Comparison of ENCODE assay signal across 18 cellular contexts in the genomic region with DNA sequence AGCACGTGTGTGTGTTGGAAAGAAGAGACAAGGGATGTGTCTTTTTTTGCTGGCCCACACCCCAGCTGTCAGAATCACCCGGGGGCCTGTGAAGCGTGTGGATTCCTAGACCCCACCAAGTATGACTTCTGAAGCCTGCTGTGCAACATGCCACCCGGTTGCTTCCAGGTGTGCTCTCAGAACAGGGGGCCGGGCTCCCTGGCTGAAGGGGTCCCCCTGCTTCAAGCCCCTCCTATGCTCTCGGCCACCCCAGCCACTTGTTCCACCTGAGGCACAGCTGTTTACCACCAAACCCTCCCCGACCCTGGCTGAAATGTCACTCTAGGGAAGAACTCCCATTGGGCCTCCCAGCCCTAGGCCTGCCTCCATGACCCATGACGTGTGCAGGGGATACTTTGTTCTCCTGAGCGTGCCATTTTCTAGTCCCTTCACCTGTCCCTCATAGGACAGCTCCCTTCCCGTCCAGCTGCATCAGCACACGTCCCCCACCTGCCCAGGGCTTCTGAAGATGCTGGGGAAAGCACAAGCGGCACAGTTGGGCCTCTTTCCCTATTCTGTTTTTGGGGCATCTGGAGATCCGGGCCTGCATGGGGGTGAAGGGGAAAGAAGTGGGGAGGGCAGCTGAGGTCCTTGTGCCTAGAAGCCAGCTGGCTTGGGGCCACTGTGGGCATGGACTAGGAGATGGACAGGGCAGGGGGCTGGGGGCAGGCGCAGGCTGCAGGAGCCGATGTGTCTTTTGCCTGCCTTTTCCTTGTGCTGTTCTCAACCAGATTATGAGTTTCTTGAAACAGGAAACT. TPM values are rescaled to one million over a fixed set of nuclear protein-coding genes. Genes with fewer than 3 reads are reported as not detected.
"Had no signal": no experiment of that assay in that cellular context is flagged by ENCODE, and none has a peak within 500 bp of the region (broad histone marks: within the 10 kb centered on the region; RNA-seq: fewer than 3 reads in every experiment).

No MANE protein-coding gene starts in this region.

- H3K4me3 Mint-ChIP-seq: activated CD4-positive, alpha-beta T cell treated with anti-CD3 and anti-CD28 coated beads, Interleukin-2, amount 10 ng/mL, durations not matched to agents 24 days and 14 days; activated naive CD4-positive, alpha-beta T cell treated with anti-CD3 and anti-CD28 coated beads, Interleukin-2, amount 10 ng/mL, durations not matched to agents 7 days and 5 days; dendritic cell treated with granulocyte-macrophage colony-stimulating factor and Interleukin-4, amounts not matched to agents 40 ng/mL and 50 ng/mL, for 4 days; naive thymus-derived CD8-positive, alpha-beta T cell; stimulated activated effector memory CD8-positive, alpha-beta T cell treated with anti-CD3 and anti-CD28 coated beads, Interleukin-12 subunit alpha, Interleukin-12 subunit beta, amount 100 ng/mL, for 72 hours; T-helper 1 cell treated with Interleukin-12 subunit alpha and Interleukin-12 subunit beta and Interleukin-4 antibody, amounts not matched to agents 30 μg/mL and 1 μg/mL, for 36 hours had no signal

- H3K36me3 ChIP-seq: ascending aorta, breast epithelium, pancreas, right lobe of liver had no signal

- H3K27ac ChIP-seq: ascending aorta, breast epithelium, esophagus squamous epithelium, pancreas, right lobe of liver had no signal

- H3K9me3 ChIP-seq: ascending aorta, breast epithelium, esophagus squamous epithelium, pancreas, right lobe of liver had no signal

- H3K27me3 Mint-ChIP-seq: activated CD4-positive, alpha-beta T cell treated with anti-CD3 and anti-CD28 coated beads, Interleukin-2, amount 10 ng/mL, durations not matched to agents 24 days and 14 days; activated naive CD4-positive, alpha-beta T cell treated with anti-CD3 and anti-CD28 coated beads, Interleukin-2, amount 10 ng/mL, durations not matched to agents 7 days and 5 days; dendritic cell treated with granulocyte-macrophage colony-stimulating factor and Interleukin-4, amounts not matched to agents 40 ng/mL and 50 ng/mL, for 4 days; naive thymus-derived CD8-positive, alpha-beta T cell had no signal

- H3K4me3 ChIP-seq: ascending aorta, breast epithelium, esophagus squamous epithelium, pancreas, right lobe of liver, smooth muscle cell had no signal

- H3K27ac Mint-ChIP-seq: activated CD4-positive, alpha-beta T cell treated with anti-CD3 and anti-CD28 coated beads, Interleukin-2, amount 10 ng/mL, durations not matched to agents 24 days and 14 days; activated naive CD4-positive, alpha-beta T cell treated with anti-CD3 and anti-CD28 coated beads, Interleukin-2, amount 10 ng/mL, durations not matched to agents 7 days and 5 days; dendritic cell treated with granulocyte-macrophage colony-stimulating factor and Interleukin-4, amounts not matched to agents 40 ng/mL and 50 ng/mL, for 4 days; T-helper 1 cell treated with Interleukin-12 subunit alpha and Interleukin-12 subunit beta and Interleukin-4 antibody, amounts not matched to agents 30 μg/mL and 1 μg/mL, for 36 hours had no signal

- H3K4me1 ChIP-seq: ascending aorta, breast epithelium, pancreas, right lobe of liver had no signal

- DNase-seq: activated CD4-positive, alpha-beta T cell treated with anti-CD3 and anti-CD28 coated beads, Interleukin-2, amount 10 ng/mL, durations not matched to agents 24 days and 14 days; activated naive CD4-positive, alpha-beta T cell treated with anti-CD3 and anti-CD28 coated beads, Interleukin-2, amount 10 ng/mL, durations not matched to agents 7 days and 5 days; activated T-cell treated with anti-CD3 and anti-CD28 coated beads for 4 hours; effector memory CD4-positive, alpha-beta T cell; esophagus squamous epithelium; mesenchymal stem cell; naive thymus-derived CD8-positive, alpha-beta T cell; right lobe of liver; stimulated activated CD4-positive, alpha-beta T cell treated with anti-CD3 and anti-CD28 coated beads, Interleukin-4, amount 100 ng/mL, for 24 hours had no signal

- ATAC-seq: naive thymus-derived CD8-positive, alpha-beta T cell; pancreas; right lobe of liver had no signal

- H3K27me3 ChIP-seq: ascending aorta, breast epithelium, esophagus squamous epithelium, pancreas, right lobe of liver had no signal

- H3K4me2 ChIP-seq: smooth muscle cell had no signal

- H3K9me3 Mint-ChIP-seq: activated CD4-positive, alpha-beta T cell treated with anti-CD3 and anti-CD28 coated beads, Interleukin-2, amount 10 ng/mL, durations not matched to agents 24 days and 14 days; activated naive CD4-positive, alpha-beta T cell treated with anti-CD3 and anti-CD28 coated beads, Interleukin-2, amount 10 ng/mL, durations not matched to agents 7 days and 5 days; dendritic cell treated with granulocyte-macrophage colony-stimulating factor and Interleukin-4, amounts not matched to agents 40 ng/mL and 50 ng/mL, for 4 days; naive thymus-derived CD8-positive, alpha-beta T cell; stimulated activated effector memory CD8-positive, alpha-beta T cell treated with anti-CD3 and anti-CD28 coated beads, Interleukin-12 subunit alpha, Interleukin-12 subunit beta, amount 100 ng/mL, for 72 hours; T-helper 1 cell treated with Interleukin-12 subunit alpha and Interleukin-12 subunit beta and Interleukin-4 antibody, amounts not matched to agents 30 μg/mL and 1 μg/mL, for 36 hours had no signal

- H3K4me1 Mint-ChIP-seq: activated CD4-positive, alpha-beta T cell treated with anti-CD3 and anti-CD28 coated beads, Interleukin-2, amount 10 ng/mL, durations not matched to agents 24 days and 14 days; activated naive CD4-positive, alpha-beta T cell treated with anti-CD3 and anti-CD28 coated beads, Interleukin-2, amount 10 ng/mL, durations not matched to agents 7 days and 5 days; stimulated activated effector memory CD8-positive, alpha-beta T cell treated with anti-CD3 and anti-CD28 coated beads, Interleukin-12 subunit alpha, Interleukin-12 subunit beta, amount 100 ng/mL, for 72 hours had no signal

RNA-seq across cellular contexts. Expression of gene CRHR2, which starts 33.3 kb away (rescaled TPM):
- total RNA-seq: activated CD4-positive, alpha-beta T cell treated with anti-CD3 and anti-CD28 coated beads, Interleukin-2, amount 10 ng/mL, durations not matched to agents 24 days and 14 days; endothelial cell of umbilical vein; naive thymus-derived CD8-positive, alpha-beta T cell; pulmonary artery endothelial cell; right lobe of liver; smooth muscle cell had no signal
- polyA plus RNA-seq: endothelial cell of umbilical vein had no signal
